ENCODE assay signal across 20 cellular contexts in the genomic region with DNA sequence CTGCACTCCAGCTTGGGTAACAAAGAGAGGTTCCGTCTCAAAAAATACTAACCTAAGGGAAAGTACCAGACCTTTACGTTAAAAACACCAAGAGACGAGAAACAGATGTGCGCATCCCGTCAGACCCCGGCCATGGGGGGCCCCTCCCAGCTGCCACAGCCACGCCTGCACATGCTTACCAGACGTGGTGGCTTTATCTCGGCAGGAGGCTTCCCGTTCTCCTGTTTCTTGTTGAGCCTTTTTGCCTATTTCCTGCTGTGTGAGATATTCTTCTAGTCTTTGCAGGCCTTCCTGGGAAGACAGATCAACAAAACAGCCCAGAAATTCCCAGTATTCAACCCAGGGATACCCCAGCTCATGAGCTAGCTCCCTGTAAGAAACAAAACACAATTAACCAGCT. TPM values are rescaled to one million over a fixed set of nuclear protein-coding genes. Genes with fewer than 3 reads are reported as not detected.
DNase-seq lines count a peak whose midpoint lies in the region; ATAC-seq and TF ChIP-seq lines count a peak whose summit lies in the region.
"Had no signal": no experiment of that assay in that cellular context is flagged by ENCODE, and none has a peak within 500 bp of the region (broad histone marks: within the 10 kb centered on the region; RNA-seq: fewer than 3 reads in every experiment).

No MANE protein-coding gene starts in this region.

- H3K4me3 ChIP-seq in SK-N-MC, result peak overlapping the region; percentile 67
- no peak overlapping the region for H3K4me3 ChIP-seq in astrocyte of the spinal cord (ENCODE audit: low read depth, low read length)
- no peak overlapping the region for H3K4me3 ChIP-seq in breast epithelium
- H3K4me3 ChIP-seq: GM12878 had no signal

- H3K9me3 ChIP-seq in SK-N-MC (ENCODE audit: low read depth, low read length) (no peaks in the 10 kb centered on the region), breast epithelium (no peaks in the 10 kb centered on the region)

- H3K27ac ChIP-seq in SK-N-MC, result peak overlapping the region; percentile 97
- no peak overlapping the region for H3K27ac ChIP-seq in breast epithelium

- in situ Hi-C loops in astrocyte of the spinal cord (cut with HindIII; ENCODE audit: low sequenced_read_pairs), result no loop called here

- no peak for TF ChIP-seq POLR2A in breast epithelium (IDR thresholded peaks at IDR 0.05)

- H3K4me1 ChIP-seq in breast epithelium, result no peaks in the 10 kb centered on the region

- no peaks in the 10 kb centered on the region for H3K27me3 ChIP-seq in breast epithelium

- peak; percentile 95 for DNase-seq in SK-N-MC (ENCODE audit: low read depth, low spot score)
- DNase-seq in astrocyte of the spinal cord (ENCODE audit: low read depth, low spot score), result peak; percentile 87
- DNase-seq in fibroblast of the conjunctiva (ENCODE audit: low read depth), result peak; percentile 14
- DNase-seq in smooth muscle cell of the brain vasculature (ENCODE audit: low read depth, low spot score), result peak; percentile 95
- no peak for DNase-seq in SHP77 treated with DMSO at 0.1 percent for 48 hours (lab: John Stamatoyannopoulos, UW)
- no peak for DNase-seq in breast epithelium (ENCODE audit: low spot score in 2 of 2)
- DNase-seq: AML-193; C1 segment of cervical spinal cord; CD8-positive, alpha-beta T cell; DND-41; H7; HFFc6; Kasumi-1; NCI-H1417; NCI-H187; NCI-H446; NCI-H526; SHP77 had no signal

- TF ChIP-seq CTCF in astrocyte of the spinal cord (IDR thresholded peaks at IDR 0.05; ENCODE audit: low read depth, low read length), result no peak
- TF ChIP-seq CTCF in breast epithelium (IDR thresholded peaks at IDR 0.05), result no peak

- H3K36me3 ChIP-seq in SK-N-MC (ENCODE audit: insufficient read depth, low read length) (peaks cover 72% of the 10 kb centered on the region), breast epithelium (no peaks in the 10 kb centered on the region)

- intact Hi-C loops in breast epithelium (cut with DNase I; ENCODE audit: low total_unique reads), result no loop called here

- no peak for ATAC-seq in GM18520 (IDR thresholded peaks at IDR 0.05; ENCODE audit: unreplicated experiment)
- ATAC-seq: CD8-positive, alpha-beta T cell; GM12878 had no signal

- H3K9ac ChIP-seq in SK-N-MC (ENCODE audit: insufficient read length), result no peak overlapping the region

RNA-seq across cellular contexts. Expression of gene PGAM5, which starts 23.6 kb away (rescaled TPM):
- total RNA-seq in breast epithelium, result 10 to 100 TPM; 20.2 to 38.0 (median 22.8) TPM

RNA-seq across cellular contexts. Expression of gene ANKLE2, which starts 27.4 kb away (rescaled TPM):
- 10 to 100 TPM; 64.2 to 75.4 (median 73.5) TPM for total RNA-seq in breast epithelium

RNA-seq across cellular contexts. Expression of gene PXMP2, which starts 46.8 kb away (rescaled TPM):
- total RNA-seq in breast epithelium, result 10 to 100 TPM; 29.0 to 50.9 (median 31.8) TPM

RNA-seq across cellular contexts. Expression of gene POLE, which starts 47.1 kb away (rescaled TPM):
- total RNA-seq in breast epithelium, result 10 to 100 TPM; 36.5 to 51.5 (median 43.5) TPM

Comparison
In these comparisons a context has a peak if more than half of its experiments do, and no peak if none do; other contexts are left out.
1. DNase-seq: peak in SK-N-MC (single experiment), astrocyte of the spinal cord (single experiment), fibroblast of the conjunctiva (single experiment) and smooth muscle cell of the brain vasculature (single experiment); none in SHP77 treated with DMSO at 0.1 percent for 48 hours (single experiment) and breast epithelium (0 of 2).